15 cellular contexts compared by ENCODE assay signal in genomic region chr2:54065411-54065810, GRCh38. TPM values are rescaled to one million over a fixed set of nuclear protein-coding genes. Genes with fewer than 3 reads are reported as not detected.
DNase-seq lines count a peak whose midpoint lies in the region; ATAC-seq and TF ChIP-seq lines count a peak whose summit lies in the region.
"Had no signal": no experiment of that assay in that cellular context is flagged by ENCODE, and none has a peak within 500 bp of the region (broad histone marks: within the 10 kb centered on the region; RNA-seq: fewer than 3 reads in every experiment).

No MANE protein-coding gene starts in this region.

- no peaks in the 10 kb centered on the region for H4K20me1 ChIP-seq in osteoblast (ENCODE audit: insufficient read depth, low read length)

- H2AFZ ChIP-seq in osteoblast (ENCODE audit: low read length): peak overlapping the region; percentile 1
- H2AFZ ChIP-seq: neural progenitor cell had no signal

- H3K79me2 ChIP-seq in osteoblast (ENCODE audit: insufficient read depth, low read length): no peaks in the 10 kb centered on the region

- H3K36me3 ChIP-seq in osteoblast (ENCODE audit: insufficient read depth, low read length) (no peaks in the 10 kb centered on the region), endodermal cell (ENCODE audit: control insufficient read depth, insufficient read depth, low read length) (no peaks in the 10 kb centered on the region)
- H3K36me3 ChIP-seq: neural progenitor cell had no signal

- peak overlapping the region; percentile 42 for H3K4me2 ChIP-seq in osteoblast (ENCODE audit: insufficient read depth, low read length)
- H3K4me2 ChIP-seq: neural progenitor cell had no signal

- peak; percentile 90 for DNase-seq in GM04503 (ENCODE audit: low read depth)
- peak; percentile 48 for DNase-seq in RKO (ENCODE audit: low spot score)
- peak; percentile 31 for DNase-seq in epithelial cell of proximal tubule (ENCODE audit: low read depth)
- DNase-seq in osteoblast (ENCODE audit: insufficient read length, low spot score, missing footprints): peak; percentile 93
- no peak for DNase-seq in endodermal cell
- DNase-seq in stimulated activated naive CD8-positive, alpha-beta T cell treated with anti-CD3 and anti-CD28 coated beads, Interleukin-15, amount 100 ng/mL, for 72 hours: no peak
- DNase-seq: activated naive CD8-positive, alpha-beta T cell treated with anti-CD3 and anti-CD28 coated beads, Interleukin-2, amount 10 ng/mL, durations not matched to agents 7 days and 5 days; left cardiac atrium; NCI-H1417 treated with DMSO at 0.1 percent for 48 hours; stimulated activated CD4-positive, alpha-beta T cell treated with anti-CD3 and anti-CD28 coated beads, Interleukin-15, amount 100 ng/mL, for 24 hours; T-helper 9 cell had no signal

- no peak overlapping the region for H3K4me3 Mint-ChIP-seq in endodermal cell
- H3K4me3 Mint-ChIP-seq in stimulated activated naive CD8-positive, alpha-beta T cell treated with anti-CD3 and anti-CD28 coated beads, Interleukin-15, amount 100 ng/mL, for 72 hours: no peak overlapping the region
- H3K4me3 Mint-ChIP-seq: activated naive CD8-positive, alpha-beta T cell treated with anti-CD3 and anti-CD28 coated beads, Interleukin-2, amount 10 ng/mL, durations not matched to agents 7 days and 5 days; neural progenitor cell had no signal

- H3K9ac ChIP-seq in endodermal cell (ENCODE audit: extremely low read depth, low read length, poor library complexity, severe bottlenecking): no peak overlapping the region
- H3K9ac ChIP-seq: neural progenitor cell had no signal

- no peaks in the 10 kb centered on the region for H3K9me3 ChIP-seq in osteoblast (ENCODE audit: low read depth, low read length)
- H3K9me3 ChIP-seq in endodermal cell (ENCODE audit: control insufficient read depth, low read length): no peaks in the 10 kb centered on the region

- H3K27me3 ChIP-seq in osteoblast (ENCODE audit: insufficient read depth, low read length) (no peaks in the 10 kb centered on the region), endodermal cell (ENCODE audit: control insufficient read depth, insufficient read depth, low read length, poor library complexity, severe bottlenecking) (no peaks in the 10 kb centered on the region)
- H3K27me3 ChIP-seq: neural progenitor cell had no signal

- no peaks in the 10 kb centered on the region for H3K9me3 Mint-ChIP-seq in endodermal cell
- H3K9me3 Mint-ChIP-seq in stimulated activated naive CD8-positive, alpha-beta T cell treated with anti-CD3 and anti-CD28 coated beads, Interleukin-15, amount 100 ng/mL, for 72 hours: no peaks in the 10 kb centered on the region
- H3K9me3 Mint-ChIP-seq: neural progenitor cell had no signal

- H3K4me3 ChIP-seq in epithelial cell of proximal tubule (ENCODE audit: low read depth, low read length) (no peak overlapping the region), osteoblast (ENCODE audit: insufficient read depth, low read length) (no peak overlapping the region), endodermal cell (ENCODE audit: low read length) (no peak overlapping the region)
- H3K4me3 ChIP-seq: GM12878, neural progenitor cell had no signal

- no peaks in the 10 kb centered on the region for H3K27me3 Mint-ChIP-seq in endodermal cell (ENCODE audit: insufficient read depth)
- H3K27me3 Mint-ChIP-seq in stimulated activated naive CD8-positive, alpha-beta T cell treated with anti-CD3 and anti-CD28 coated beads, Interleukin-15, amount 100 ng/mL, for 72 hours: no peaks in the 10 kb centered on the region
- H3K27me3 Mint-ChIP-seq: activated naive CD8-positive, alpha-beta T cell treated with anti-CD3 and anti-CD28 coated beads, Interleukin-2, amount 10 ng/mL, durations not matched to agents 7 days and 5 days had no signal

- ATAC-seq in HG03108 (IDR thresholded peaks at IDR 0.05; ENCODE audit: unreplicated experiment) (no peak), GM19397 (IDR thresholded peaks at IDR 0.05; ENCODE audit: unreplicated experiment) (no peak)
- ATAC-seq in stimulated activated naive CD8-positive, alpha-beta T cell treated with anti-CD3 and anti-CD28 coated beads, Interleukin-15, amount 100 ng/mL, for 72 hours: no peak
- ATAC-seq: GM12878, left cardiac atrium had no signal

- H3K36me3 Mint-ChIP-seq in endodermal cell (ENCODE audit: low read depth): no peaks in the 10 kb centered on the region
- H3K36me3 Mint-ChIP-seq: neural progenitor cell had no signal

- WGBS in endodermal cell (ENCODE audit: insufficient coverage in 1 of 2, insufficient read length in 1 of 2), 2 experiments: 100% methylated on average over 2 of the region's 2 CpGs

- H3K4me1 ChIP-seq in osteoblast (ENCODE audit: insufficient read depth, low read length) (peaks cover 22% of the 10 kb centered on the region), endodermal cell (ENCODE audit: control insufficient read depth, insufficient read depth, low read length) (no peaks in the 10 kb centered on the region)
- H3K4me1 ChIP-seq: neural progenitor cell had no signal

- no peak overlapping the region for H3K27ac Mint-ChIP-seq in endodermal cell
- H3K27ac Mint-ChIP-seq in stimulated activated naive CD8-positive, alpha-beta T cell treated with anti-CD3 and anti-CD28 coated beads, Interleukin-15, amount 100 ng/mL, for 72 hours: no peak overlapping the region
- H3K27ac Mint-ChIP-seq: activated naive CD8-positive, alpha-beta T cell treated with anti-CD3 and anti-CD28 coated beads, Interleukin-2, amount 10 ng/mL, durations not matched to agents 7 days and 5 days; neural progenitor cell had no signal

- H3K27ac ChIP-seq in osteoblast (ENCODE audit: low read depth, low read length) (peak overlapping the region; percentile 68), endodermal cell (ENCODE audit: low read depth, low read length) (no peak overlapping the region)
- H3K27ac ChIP-seq: neural progenitor cell had no signal

- TF ChIP-seq CTCF in epithelial cell of proximal tubule (conservative IDR thresholded peaks at IDR 0.05; ENCODE audit: low read depth, low read length) (no peak), osteoblast (IDR thresholded peaks at IDR 0.05; ENCODE audit: extremely low read depth, low read depth, low read length) (no peak), endodermal cell (conservative IDR thresholded peaks at IDR 0.05) (no peak)

- H3K4me1 Mint-ChIP-seq in endodermal cell: no peaks in the 10 kb centered on the region
- H3K4me1 Mint-ChIP-seq in stimulated activated naive CD8-positive, alpha-beta T cell treated with anti-CD3 and anti-CD28 coated beads, Interleukin-15, amount 100 ng/mL, for 72 hours: no peaks in the 10 kb centered on the region
- H3K4me1 Mint-ChIP-seq: neural progenitor cell had no signal

RNA-seq across cellular contexts. Expression of gene ACYP2, which starts 50.0 kb away (rescaled TPM):
- total RNA-seq in epithelial cell of proximal tubule (3.5 and 4.9 TPM in 2 replicates), osteoblast (8.5 and 9.0 TPM in 2 replicates), endodermal cell (1 to 10 TPM; 7.4 to 8.6 TPM)
- 15.8 TPM for polyA plus RNA-seq in endodermal cell (2013, experiment 1 of 2)
- polyA plus RNA-seq in endodermal cell (2013, experiment 2 of 2): 16.5 TPM

Comparison
In these comparisons a context has a peak if more than half of its experiments do, and no peak if none do; other contexts are left out.
1. DNase-seq: peak in GM04503 (single experiment), RKO (single experiment), epithelial cell of proximal tubule (single experiment) and osteoblast (single experiment); none in endodermal cell (single experiment) and stimulated activated naive CD8-positive, alpha-beta T cell treated with anti-CD3 and anti-CD28 coated beads, Interleukin-15, amount 100 ng/mL, for 72 hours (0 of 2).